ENCODE assay signal across 1 cellular context in the genomic region with DNA sequence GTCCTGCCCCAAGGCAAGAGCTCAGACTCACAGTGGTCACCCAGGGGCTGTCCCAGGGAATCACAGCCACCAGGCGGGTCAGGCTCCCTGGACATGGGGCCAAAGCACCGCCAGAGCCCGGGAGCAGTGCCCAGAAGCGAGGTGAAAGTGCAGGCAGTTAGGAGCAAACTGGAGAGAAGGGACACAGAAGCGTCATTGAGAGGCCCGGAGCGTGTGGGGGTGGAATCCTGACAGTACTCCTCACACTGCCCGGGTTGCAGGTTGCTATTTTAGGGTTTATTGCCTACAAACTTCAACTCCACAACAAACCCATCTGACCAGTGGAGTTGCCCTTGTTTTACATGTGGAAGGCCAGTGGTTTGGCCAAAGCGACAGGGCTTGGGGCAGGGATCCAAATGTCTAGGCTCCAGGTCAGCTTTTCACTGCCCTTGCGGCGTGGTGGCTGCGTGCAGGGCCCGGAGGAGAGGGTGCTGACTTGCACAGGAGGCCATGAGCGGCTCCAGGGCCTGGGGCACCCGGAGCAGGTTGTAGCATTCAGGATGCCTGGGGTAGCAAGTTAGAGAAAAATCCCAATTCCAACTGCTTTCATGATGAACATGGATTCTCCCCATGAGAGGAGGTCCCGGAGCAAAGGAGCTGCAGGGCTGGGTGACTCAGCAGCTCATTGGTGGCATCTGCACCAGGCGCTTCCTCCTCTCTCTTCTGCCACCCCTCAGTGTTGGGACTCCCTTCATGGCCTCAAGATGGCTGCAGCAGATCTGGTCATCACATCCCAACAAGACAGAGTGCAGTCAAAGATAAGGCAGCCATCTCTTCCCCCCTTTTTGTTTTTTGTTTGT.
TF ChIP-seq lines count a peak whose summit lies in the region.

No MANE protein-coding gene starts in this region.

TF ChIP-seq in IMR-90, 13 proteins besides CTCF, POLR2A, EP300 and RAD21 (continued from another document):
- TF ChIP-seq MXI1 (IDR thresholded peaks at IDR 0.05; ENCODE audit: borderline replicate concordance, low read depth, low read length) = no peak
- TF ChIP-seq NFE2L2 (IDR thresholded peaks at IDR 0.05; ENCODE audit: low read depth, low read length) = no peak
- no peak for TF ChIP-seq MAFK (IDR thresholded peaks at IDR 0.05; ENCODE audit: low read depth, low read length)
- TF ChIP-seq RFX5 (IDR thresholded peaks at IDR 0.05; ENCODE audit: low read depth, low read length) = no peak
- no peak for TF ChIP-seq RCOR1 (IDR thresholded peaks at IDR 0.05; ENCODE audit: insufficient replicate concordance, low read length)
- TF ChIP-seq CEBPB (IDR thresholded peaks at IDR 0.05; ENCODE audit: low read depth, low read length) = no peak
- TF ChIP-seq FOS (IDR thresholded peaks at IDR 0.05; ENCODE audit: low read depth, low read length) = no peak
- TF ChIP-seq MAZ (IDR thresholded peaks at IDR 0.05; ENCODE audit: borderline replicate concordance, low read depth, low read length) = no peak
- no peak for TF ChIP-seq SMC3 (IDR thresholded peaks at IDR 0.05; ENCODE audit: low read depth, low read length)
- no peak for TF ChIP-seq CHD1 (IDR thresholded peaks at IDR 0.05; ENCODE audit: low read depth, low read length)
